ENCODE assay signal across 21 cellular contexts in the genomic region with DNA sequence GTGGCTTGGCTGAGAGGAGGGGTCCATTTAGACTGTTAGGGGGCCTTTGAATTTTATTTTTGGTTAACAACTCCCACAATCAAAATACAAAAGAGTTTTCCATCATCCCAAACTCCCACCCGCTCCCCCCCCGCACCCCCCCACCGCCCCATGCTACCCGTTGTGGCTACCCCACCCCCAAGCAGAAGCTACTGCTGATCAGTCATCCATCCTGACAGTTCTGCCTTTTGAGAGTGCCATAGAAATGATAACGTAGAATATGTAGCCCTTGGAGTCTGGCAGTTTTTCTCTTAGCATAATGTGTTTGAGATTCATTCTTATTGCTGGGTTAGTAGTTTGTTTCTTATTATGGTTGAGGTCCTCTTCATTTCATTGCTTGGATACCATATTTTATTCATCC.
"Had no signal": no experiment of that assay in that cellular context is flagged by ENCODE, and none has a peak within 500 bp of the region (broad histone marks: within the 10 kb centered on the region; RNA-seq: fewer than 3 reads in every experiment).

No MANE protein-coding gene starts in this region.

- H3K27me3 Mint-ChIP-seq: stimulated activated naive CD8-positive, alpha-beta T cell treated with anti-CD3 and anti-CD28 coated beads, Interleukin-15, Interleukin-2, amounts not matched to agents 100 ng/mL and 50 ng/mL, for 24 hours had no signal

- H3K9me3 Mint-ChIP-seq: neural crest cell; stimulated activated memory B cell treated with anti-CD40 and anti-IgM and Interleukin-4, amounts not matched to agents 10 μg/mL and 1 μg/mL and 100 μg/mL, for 72 hours; stimulated activated naive CD8-positive, alpha-beta T cell treated with anti-CD3 and anti-CD28 coated beads, Interleukin-15, Interleukin-2, amounts not matched to agents 100 ng/mL and 50 ng/mL, for 24 hours had no signal

- H3K27ac ChIP-seq: dorsolateral prefrontal cortex, heart left ventricle, ovary, right atrium auricular region, tibial artery, upper lobe of left lung, vagina had no signal

- H3K4me3 ChIP-seq: dorsolateral prefrontal cortex, heart left ventricle, ovary, right atrium auricular region, tibial artery, upper lobe of left lung, vagina had no signal

- H3K27ac Mint-ChIP-seq: naive thymus-derived CD4-positive, alpha-beta T cell; stimulated activated memory B cell treated with anti-CD40 and anti-IgM and Interleukin-4, amounts not matched to agents 10 μg/mL and 1 μg/mL and 100 μg/mL, for 72 hours; stimulated activated naive CD8-positive, alpha-beta T cell treated with anti-CD3 and anti-CD28 coated beads, Interleukin-15, Interleukin-2, amounts not matched to agents 100 ng/mL and 50 ng/mL, for 24 hours had no signal

- DNase-seq: cortex of kidney; dorsolateral prefrontal cortex; effector CD8-positive, alpha-beta T cell; heart left ventricle; hypothalamus; islet precursor cell; mammary epithelial cell; naive thymus-derived CD4-positive, alpha-beta T cell; ovary; small intestine; stimulated activated CD4-positive, alpha-beta T cell treated with anti-CD3 and anti-CD28 coated beads, Interleukin-12 subunit alpha, Interleukin-12 subunit beta, amount 100 ng/mL, for 4 hours; stimulated activated CD8-positive, alpha-beta memory T cell treated with anti-CD3 and anti-CD28 coated beads, Interleukin-4, amount 100 ng/mL, for 48 hours; tibial artery; upper lobe of left lung had no signal

- H3K36me3 Mint-ChIP-seq: stimulated activated memory B cell treated with anti-CD40 and anti-IgM and Interleukin-4, amounts not matched to agents 10 μg/mL and 1 μg/mL and 100 μg/mL, for 72 hours had no signal

- ATAC-seq: esophagus mucosa; heart left ventricle; left lobe of liver; stimulated activated memory B cell treated with anti-CD40 and anti-IgM and Interleukin-4, amounts not matched to agents 10 μg/mL and 1 μg/mL and 100 μg/mL, for 72 hours had no signal

- H3K9me3 ChIP-seq: ovary, upper lobe of left lung, vagina had no signal

- H3K36me3 ChIP-seq: heart left ventricle, ovary, right atrium auricular region, tibial artery, upper lobe of left lung, vagina had no signal

- H3K27me3 ChIP-seq: heart left ventricle, ovary, right atrium auricular region, upper lobe of left lung, vagina had no signal

- H3K4me1 Mint-ChIP-seq: neural crest cell had no signal

- H3K4me3 Mint-ChIP-seq: naive thymus-derived CD4-positive, alpha-beta T cell; neural crest cell; stimulated activated memory B cell treated with anti-CD40 and anti-IgM and Interleukin-4, amounts not matched to agents 10 μg/mL and 1 μg/mL and 100 μg/mL, for 72 hours; stimulated activated naive CD8-positive, alpha-beta T cell treated with anti-CD3 and anti-CD28 coated beads, Interleukin-15, Interleukin-2, amounts not matched to agents 100 ng/mL and 50 ng/mL, for 24 hours had no signal
